ENCODE assay signal across 19 cellular contexts in the genomic region with DNA sequence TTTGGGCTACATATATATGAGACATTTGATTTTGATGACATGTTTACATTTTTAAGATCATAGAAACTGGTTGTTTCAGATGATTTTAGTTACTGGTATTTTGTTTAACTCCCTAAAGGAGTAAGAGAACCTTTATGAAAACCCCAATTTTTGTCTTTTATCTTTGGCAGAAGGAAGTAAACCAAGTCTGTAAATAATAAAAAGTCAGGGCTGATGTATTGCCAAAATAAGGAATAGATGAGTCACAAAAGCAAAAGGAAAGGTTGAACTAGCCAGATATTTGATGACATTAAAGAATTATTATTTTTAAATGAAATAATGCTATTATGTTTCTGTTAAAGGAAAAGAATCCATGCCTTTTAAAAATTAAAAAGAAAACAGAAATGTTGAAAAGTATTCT.
A peak's percentile ranks its signal among the peaks of the same experiment; 100 is the strongest.
DNase-seq lines count a peak whose midpoint lies in the region; ATAC-seq, FAIRE-seq and TF ChIP-seq lines count a peak whose summit lies in the region.
"Had no signal": no experiment of that assay in that cellular context is flagged by ENCODE, and none has a peak within 500 bp of the region (broad histone marks: within the 10 kb centered on the region; RNA-seq: fewer than 3 reads in every experiment).

No MANE protein-coding gene starts in this region.

- H3K36me3 ChIP-seq in upper lobe of left lung = no peaks in the 10 kb centered on the region

- no peak for ATAC-seq in upper lobe of left lung (ENCODE audit: low FRiP score in 2 of 2)
- no peak for ATAC-seq in HG02571 (IDR thresholded peaks at IDR 0.05; ENCODE audit: unreplicated experiment)
- ATAC-seq: CD8-positive, alpha-beta T cell; GM23338 had no signal

- no peak for TF ChIP-seq EP300 in upper lobe of left lung (IDR thresholded peaks at IDR 0.05)

- H3K4me3 Mint-ChIP-seq in endothelial cell (ENCODE audit: unreplicated experiment) = no peak overlapping the region
- H3K4me3 Mint-ChIP-seq: CD8-positive, alpha-beta T cell; GM23338; IgD-negative memory B cell had no signal

- H3K27ac ChIP-seq in upper lobe of left lung = no peak overlapping the region

- no peak for TF ChIP-seq POLR2A in upper lobe of left lung (IDR thresholded peaks at IDR 0.05)

- H3K36me3 Mint-ChIP-seq in endothelial cell (ENCODE audit: low read depth, unreplicated experiment) = no peaks in the 10 kb centered on the region
- H3K36me3 Mint-ChIP-seq: CD14-positive monocyte; CD8-positive, alpha-beta T cell; IgD-negative memory B cell had no signal

- H3K4me1 ChIP-seq in upper lobe of left lung = no peaks in the 10 kb centered on the region

- no peaks in the 10 kb centered on the region for H3K27me3 Mint-ChIP-seq in endothelial cell (ENCODE audit: unreplicated experiment)
- H3K27me3 Mint-ChIP-seq: IgD-negative memory B cell had no signal

- peak; percentile 45 for FAIRE-seq in RCC 7860 (lab: Jason Lieb, UNC)
- FAIRE-seq in colon (lab: Jason Lieb, UNC) = peak; percentile 33
- FAIRE-seq: D721Med, G401.6, GM19239 had no signal

- H3K27me3 ChIP-seq in upper lobe of left lung = no peaks in the 10 kb centered on the region

- intact Hi-C loops in head of caudate nucleus (cut with DNase I) = no loop called here

- H3K4me1 Mint-ChIP-seq in endothelial cell (ENCODE audit: unreplicated experiment) = no peaks in the 10 kb centered on the region
- H3K4me1 Mint-ChIP-seq: CD14-positive monocyte, GM23338 had no signal

- DNase-seq in RCC 7860 (ENCODE audit: low spot score) = no peak
- peak; percentile 16 for DNase-seq in fibroblast of villous mesenchyme (ENCODE audit: low read depth)
- DNase-seq in head of caudate nucleus = no peak
- no peak for DNase-seq in upper lobe of left lung
- DNase-seq in endothelial cell (ENCODE audit: low spot score) = no peak
- DNase-seq: CD8-positive, alpha-beta T cell; COR-L47; DMS153; DMS79 treated with DMSO at 0.1 percent for 48 hours; EL; H7 had no signal

- H3K4me3 ChIP-seq in fibroblast of villous mesenchyme (ENCODE audit: low read depth, low read length) (no peak overlapping the region), upper lobe of left lung (no peak overlapping the region)
- H3K4me3 ChIP-seq: GM23338 had no signal

- no peaks in the 10 kb centered on the region for H3K9me3 Mint-ChIP-seq in endothelial cell (ENCODE audit: unreplicated experiment)

- TF ChIP-seq CTCF in fibroblast of villous mesenchyme (IDR thresholded peaks at IDR 0.05; ENCODE audit: insufficient read depth, low read depth, low read length) = no peak
- no peak for TF ChIP-seq CTCF in upper lobe of left lung (IDR thresholded peaks at IDR 0.05)
- TF ChIP-seq CTCF in endothelial cell (IDR thresholded peaks at IDR 0.05; ENCODE audit: unreplicated experiment) = no peak

- H3K9me3 ChIP-seq in upper lobe of left lung = no peaks in the 10 kb centered on the region

- no peak overlapping the region for H3K27ac Mint-ChIP-seq in endothelial cell (ENCODE audit: unreplicated experiment)
- H3K27ac Mint-ChIP-seq: CD14-positive monocyte; CD8-positive, alpha-beta T cell; GM23338; IgD-negative memory B cell had no signal
